Comparison of ENCODE assay signal across 28 cellular contexts in genomic region chr2:143900006-143900405, GRCh38.
"Had no signal": no experiment of that assay in that cellular context is flagged by ENCODE, and none has a peak within 500 bp of the region (broad histone marks: within the 10 kb centered on the region; RNA-seq: fewer than 3 reads in every experiment).

No MANE protein-coding gene starts in this region.

- H3K4me2 ChIP-seq: KMS-11 had no signal

- H3K36me3 Mint-ChIP-seq: activated CD4-positive, alpha-beta memory T cell treated with anti-CD3 and anti-CD28 coated beads for 36 hours; activated naive CD8-positive, alpha-beta T cell treated with anti-CD3 and anti-CD28 coated beads, Interleukin-2, amount 10 ng/mL, durations not matched to agents 7 days and 5 days had no signal

- H3K9ac ChIP-seq: KMS-11 had no signal

- H3K27ac ChIP-seq: adrenal gland, KMS-11, VCaP had no signal

- H3K9me3 Mint-ChIP-seq: activated CD4-positive, alpha-beta memory T cell treated with anti-CD3 and anti-CD28 coated beads for 36 hours; activated CD4-positive, alpha-beta T cell treated with anti-CD3 and anti-CD28 coated beads, Interleukin-2, amount 10 ng/mL, durations not matched to agents 7 days and 5 days; activated T-helper 2 cell treated with anti-CD3 and anti-CD28 coated beads, Interferon-gamma antibody, Interleukin-2, Interleukin-4, amounts not matched to agents 10 μg/mL and 5 μg/mL and 100 μg/mL, durations not matched to agents 14 hours and 24 hours and 36 hours had no signal

- H3K27me3 ChIP-seq: adrenal gland, MG63 had no signal

- FAIRE-seq: bronchial epithelial cell had no signal

- H3K4me3 ChIP-seq: adrenal gland, MG63 had no signal

- DNase-seq: activated CD4-positive, alpha-beta memory T cell treated with anti-CD3 and anti-CD28 coated beads for 36 hours; activated CD4-positive, alpha-beta T cell treated with anti-CD3 and anti-CD28 coated beads, Interleukin-2, amount 10 ng/mL, durations not matched to agents 7 days and 5 days; activated CD4-positive, CD25-positive, alpha-beta regulatory T cell; activated CD8-positive, alpha-beta memory T cell treated with anti-CD3 and anti-CD28 coated beads for 24 hours; activated naive CD4-positive, alpha-beta T cell treated with anti-CD3 and anti-CD28 coated beads, Interleukin-2, amount 50 U/mL, for 16 hours; activated naive CD8-positive, alpha-beta T cell treated with anti-CD3 and anti-CD28 coated beads, Interleukin-2, amount 10 ng/mL, durations not matched to agents 7 days and 5 days; activated T-cell treated with anti-CD3 and anti-CD28 coated beads for 4 hours; activated T-cell treated with anti-CD3 and anti-CD28 coated beads, Interleukin-2, amount 50 U/mL, for 48 hours; adrenal gland; anterior cingulate cortex; central memory CD4-positive, alpha-beta T cell; MG63; MV-4-11; NCI-H1092 treated with DMSO at 0.1 percent for 48 hours; NCI-H1417 treated with DMSO at 0.1 percent for 48 hours; NCI-H1694; NCI-H2029; NCI-H345; NCI-H510A; NCI-H69; NK-92 treated with Interleukin-12 subunit alpha and Interleukin-12 subunit beta, amount 100 ng/mL, for 24 hours; PC-3; SIG-M5; T-helper 1 cell had no signal

- H3K4me1 ChIP-seq: adrenal gland had no signal

- H3K36me3 ChIP-seq: adrenal gland, MG63 had no signal

- ATAC-seq: PC-3 had no signal

- H3K4me3 Mint-ChIP-seq: activated CD4-positive, alpha-beta memory T cell treated with anti-CD3 and anti-CD28 coated beads for 36 hours; activated CD4-positive, alpha-beta T cell treated with anti-CD3 and anti-CD28 coated beads, Interleukin-2, amount 10 ng/mL, durations not matched to agents 7 days and 5 days; activated naive CD8-positive, alpha-beta T cell treated with anti-CD3 and anti-CD28 coated beads, Interleukin-2, amount 10 ng/mL, durations not matched to agents 7 days and 5 days had no signal

- H3K9me3 ChIP-seq: adrenal gland, MG63 had no signal

- H3K27ac Mint-ChIP-seq: activated CD4-positive, alpha-beta memory T cell treated with anti-CD3 and anti-CD28 coated beads for 36 hours; activated CD4-positive, alpha-beta T cell treated with anti-CD3 and anti-CD28 coated beads, Interleukin-2, amount 10 ng/mL, durations not matched to agents 7 days and 5 days; activated naive CD8-positive, alpha-beta T cell treated with anti-CD3 and anti-CD28 coated beads, Interleukin-2, amount 10 ng/mL, durations not matched to agents 7 days and 5 days; activated T-helper 2 cell treated with anti-CD3 and anti-CD28 coated beads, Interferon-gamma antibody, Interleukin-2, Interleukin-4, amounts not matched to agents 10 μg/mL and 5 μg/mL and 100 μg/mL, durations not matched to agents 14 hours and 24 hours and 36 hours had no signal
